Comparison of ENCODE assay signal across 11 cellular contexts in genomic region chr2:74551942-74552913, GRCh38. TPM values are rescaled to one million over a fixed set of nuclear protein-coding genes. Genes with fewer than 3 reads are reported as not detected.
DNase-seq lines count a peak whose midpoint lies in the region; ATAC-seq and TF ChIP-seq lines count a peak whose summit lies in the region.
"Had no signal": no experiment of that assay in that cellular context is flagged by ENCODE, and none has a peak within 500 bp of the region (broad histone marks: within the 10 kb centered on the region; RNA-seq: fewer than 3 reads in every experiment).

No MANE protein-coding gene starts in this region.

- H3K18ac ChIP-seq in IMR-90 (ENCODE audit: low read depth, low read length), result peak overlapping the region; percentile 77; the same call in 1 of the 2 replicates

- peak overlapping the region in 1 of 2 experiments; percentile 94; a peak in 2 of 4 replicates for H4K8ac ChIP-seq in IMR-90 (ENCODE audit: low read depth in 2 of 2, low read length in 2 of 2)

- peak overlapping the region; percentile 98 for H2AFZ ChIP-seq in IMR-90 (replicated peaks; ENCODE audit: low read length, poor library complexity)

- peak overlapping the region; percentile 32; the same call in 1 of the 2 replicates for H2BK20ac ChIP-seq in IMR-90 (ENCODE audit: low read depth, low read length)

- H3K9me1 ChIP-seq in IMR-90 (ENCODE audit: insufficient read depth, low read length), result peaks cover 16% of the 10 kb centered on the region; the same call in 1 of the 2 replicates

- no TSS peak for BruUV-seq in IMR-90 (replicated peaks; lab: Mats Ljungman, UMichigan)

- H4K5ac ChIP-seq in IMR-90 (ENCODE audit: low read depth, low read length), result peak overlapping the region; percentile 97; the same call in 1 of the 2 replicates

- peak overlapping the region; percentile 90 for H2AK5ac ChIP-seq in IMR-90 (ENCODE audit: low read depth, low read length)

- H2BK5ac ChIP-seq in IMR-90 (ENCODE audit: low read depth, low read length, poor library complexity, severe bottlenecking), result peak overlapping the region; percentile 87

- H3K4me3 ChIP-seq in heart right ventricle (peak overlapping the region in 7 of 10 donors; percentile 67 to 83 (median 79)), IMR-90 (ENCODE audit: insufficient read depth, low read depth, low read length) (peak overlapping the region; percentile 78; the same call in 1 of the 2 replicates), foreskin fibroblast (ENCODE audit: low read depth in 1 of 2, low read length in 2 of 2) (peak overlapping the region; percentile 76 to 78), transverse colon (no peak overlapping the region), spleen (no peak overlapping the region)

- TF ChIP-seq CTCF in heart right ventricle (IDR thresholded peaks at IDR 0.05), result no peak
- TF ChIP-seq CTCF in IMR-90 (conservative IDR thresholded peaks at IDR 0.05; ENCODE audit: low read depth, low read length), result no peak
- TF ChIP-seq CTCF in foreskin fibroblast (IDR thresholded peaks at IDR 0.05; ENCODE audit: low read depth, low read length), result no peak
- TF ChIP-seq CTCF in transverse colon (IDR thresholded peaks at IDR 0.05), result no peak
- no peak for TF ChIP-seq CTCF in spleen (IDR thresholded peaks at IDR 0.05 in 8 of 11, conservative IDR thresholded peaks at IDR 0.05 in 3 of 11)

- H3K4me1 ChIP-seq in heart right ventricle, result peaks cover 12 to 54% (median 30%) of the 10 kb centered on the region in 9 donors
- H3K4me1 ChIP-seq in IMR-90 (ENCODE audit: control insufficient read depth, insufficient read depth, low read length), result peaks cover 24% of the 10 kb centered on the region
- H3K4me1 ChIP-seq in transverse colon, result peaks cover 12 to 36% (median 22%) of the 10 kb centered on the region in 4 donors
- H3K4me1 ChIP-seq in spleen, result peaks cover 14 to 76% (median 54%) of the 10 kb centered on the region in 6 donors

- POLR2A ChIA-PET in IMR-90 (lab: Charles Lee; ENCODE audit: unreplicated experiment), result interaction anchor here (1.5 kb wide), 1 partner anchor 15 kb away, joined by 3 read pairs; no protein-coding TSS in a partner anchor

- peaks cover 20 to 75% of the 10 kb centered on the region in 2 experiments for H3K79me1 ChIP-seq in IMR-90 (ENCODE audit: low read depth in 1 of 2, low read length in 2 of 2)

- no peak for DNase-seq in heart right ventricle
- no peak for DNase-seq in Right ventricle myocardium inferior (ENCODE audit: missing footprints)
- DNase-seq in IMR-90, result no peak
- peak in 1 of 2 donors; percentile 63 for DNase-seq in foreskin fibroblast
- DNase-seq in transverse colon, result no peak
- DNase-seq in AG08395 (ENCODE audit: low spot score), result no peak
- DNase-seq in spleen, result no peak
- no peak for DNase-seq in NCI-H146 treated with DMSO at 0.1 percent for 48 hours (lab: John Stamatoyannopoulos, UW; ENCODE audit: unreplicated experiment)
- DNase-seq: DND-41; effector memory CD4-positive, alpha-beta T cell had no signal

- H3K27ac ChIP-seq in heart right ventricle, result peak overlapping the region in 6 of 10 donors; percentile 81 to 91 (median 90)
- H3K27ac ChIP-seq in IMR-90 (ENCODE audit: insufficient read depth, low read length), result peak overlapping the region; percentile 91
- H3K27ac ChIP-seq in transverse colon, result peak overlapping the region; percentile 83 to 91 (median 86)
- H3K27ac ChIP-seq in spleen, result peak overlapping the region in 2 of 8 donors; percentile 93 to 96
- H3K27ac ChIP-seq: KMS-11 had no signal

- no peak for ATAC-seq in heart right ventricle
- no peak for ATAC-seq in Right ventricle myocardium inferior
- no peak for ATAC-seq in IMR-90 (ENCODE audit: low read depth)

- H3K56ac ChIP-seq in IMR-90 (ENCODE audit: extremely low read depth, insufficient read depth, low read length), result peak overlapping the region; percentile 36

- intact Hi-C loops in heart right ventricle (cut with DNase I) (loop anchor here in 1 of 10 donors (2.0 kb wide), 1 partner anchor 21 kb away; no protein-coding TSS in a partner anchor), Right ventricle myocardium inferior (cut with DNase I) (no loop called here), IMR-90 (cut with micrococcal nuclease) (no loop called here), transverse colon (cut with DNase I; ENCODE audit: low total_unique reads) (no loop called here), spleen (cut with DNase I; ENCODE audit: low total_unique reads) (no loop called here)

- H4K20me1 ChIP-seq in IMR-90 (ENCODE audit: insufficient read depth, low read length), result no peaks in the 10 kb centered on the region; the same call in 1 of the 2 replicates

- H3K23ac ChIP-seq in IMR-90 (ENCODE audit: low read depth, low read length), result peak overlapping the region; percentile 94

- H3K4ac ChIP-seq in IMR-90 (ENCODE audit: low read depth, low read length), result peak overlapping the region; percentile 98

- H2BK15ac ChIP-seq in IMR-90 (ENCODE audit: low read depth, low read length), result peak overlapping the region; percentile 3; the same call in 1 of the 3 replicates

- CTCF ChIA-PET in IMR-90 (lab: Yijun Ruan, JAX), result no interaction called here

- peaks cover 0 to 11% (median 0%) of the 10 kb centered on the region in 9 donors for H3K36me3 ChIP-seq in heart right ventricle
- peaks cover 25% of the 10 kb centered on the region for H3K36me3 ChIP-seq in IMR-90 (ENCODE audit: control insufficient read depth, insufficient read depth, low read length)
- H3K36me3 ChIP-seq in transverse colon, result no peaks in the 10 kb centered on the region
- H3K36me3 ChIP-seq in spleen, result peaks cover 0 to 16% (median 9%) of the 10 kb centered on the region in 6 donors

- WGBS in heart right ventricle, 2 donors, result 68 to 71% methylated on average over 21 of the region's 21 CpGs
- 79% methylated on average over 13 of the region's 21 CpGs; no CpG with 5 or more reads in 1 of the 2 experiments for WGBS in IMR-90 (ENCODE audit: extremely low coverage in 2 of 2, insufficient read length in 1 of 2), 2 experiments
- 64 to 67% methylated on average over 4 to 21 of the region's 21 CpGs for WGBS in transverse colon (ENCODE audit: low coverage in 1 of 2), 2 donors
- 63 to 78% (median 73%) methylated on average over 16 to 21 of the region's 21 CpGs for WGBS in spleen, 5 donors

- dilution Hi-C loops in IMR-90 (cut with HindIII; ENCODE audit: low sequenced_read_pairs, unreplicated experiment), result no loop called here

- TF ChIP-seq EP300 in transverse colon (IDR thresholded peaks at IDR 0.05; ENCODE audit: low read depth), result no peak

- peak overlapping the region; percentile 98 for H3K14ac ChIP-seq in IMR-90 (replicated peaks; ENCODE audit: low read depth, low read length)

- peak overlapping the region; percentile 84 for H2BK120ac ChIP-seq in IMR-90 (ENCODE audit: low read depth, low read length)

- H3K9me3 ChIP-seq in heart right ventricle (no peaks in the 10 kb centered on the region), IMR-90 (ENCODE audit: control insufficient read depth, insufficient read depth, low read length) (no peaks in the 10 kb centered on the region), transverse colon (no peaks in the 10 kb centered on the region), spleen (no peaks in the 10 kb centered on the region)

- peak overlapping the region; percentile 87 for H3K4me2 ChIP-seq in IMR-90 (ENCODE audit: low read depth, low read length)
- H3K4me2 ChIP-seq: KMS-11 had no signal

- peak overlapping the region; percentile 97 for H2AK9ac ChIP-seq in IMR-90 (replicated peaks; ENCODE audit: low read depth, low read length, poor library complexity)

- H3K27me3 ChIP-seq in heart right ventricle, result peaks cover 0 to 19% (median 0%) of the 10 kb centered on the region in 7 donors
- no peaks in the 10 kb centered on the region for H3K27me3 ChIP-seq in IMR-90 (ENCODE audit: control insufficient read depth, insufficient read depth, low read length)
- no peaks in the 10 kb centered on the region for H3K27me3 ChIP-seq in transverse colon
- peaks cover 0 to 29% (median 12%) of the 10 kb centered on the region in 7 donors for H3K27me3 ChIP-seq in spleen (replicated peaks in 1 of 7)

- TF ChIP-seq RAD21 in IMR-90 (IDR thresholded peaks at IDR 0.05; ENCODE audit: low read length), result no peak

- H3K9ac ChIP-seq in IMR-90 (ENCODE audit: low read depth, low read length), result peak overlapping the region; percentile 90
- H3K9ac ChIP-seq: KMS-11 had no signal

- peak overlapping the region; percentile 98 for H4K91ac ChIP-seq in IMR-90 (ENCODE audit: insufficient read depth, low read depth, low read length)

- in situ Hi-C loops in IMR-90 (cut with MboI; ENCODE audit: low sequenced_read_pairs) (no loop called here), transverse colon (cut with MboI; ENCODE audit: low pct_ligation_motif_present in 1 of 4, low pct_unique_long_range_greater_than_20kb in 1 of 4, low sequenced_read_pairs in 3 of 4) (no loop called here)

- TF ChIP-seq POLR2A in IMR-90 (IDR thresholded peaks at IDR 0.05; ENCODE audit: low read depth, low read length) (no peak), transverse colon (IDR thresholded peaks at IDR 0.05) (no peak), spleen (IDR thresholded peaks at IDR 0.05) (no peak)

RNA-seq across cellular contexts. Expression of gene LOXL3, which starts 1.5 kb away (rescaled TPM):
- total RNA-seq in heart right ventricle (1 to 10 TPM; 1.2 to 9.2 (median 2.4) TPM), Right ventricle myocardium inferior (4.8 TPM), IMR-90 (2012; rRNA removed) (14.2 and 17.9 TPM in 2 replicates), transverse colon (1 to 10 TPM; 1.6 to 4.1 (median 3.0) TPM), spleen (10 to 100 TPM; 11.6 to 27.4 (median 18.0) TPM)
- polyA plus RNA-seq in heart right ventricle (1 to 10 TPM; 2.9 to 3.4 TPM), IMR-90 (2012; rRNA removed) (21.8 and 23.4 TPM in 2 replicates), spleen (1 to 10 TPM; 1.8 to 4.6 (median 3.6) TPM)
- 11.7 and 22.0 TPM in 2 replicates for polyA plus RNA-seq in IMR-90 (2012; cell fraction: cytosol; rRNA removed)
- polyA plus RNA-seq in IMR-90 (2012; cell fraction: nucleus; rRNA removed; ENCODE audit: low replicate concordance), result 63.1 and 92.0 TPM in 2 replicates

RNA-seq across cellular contexts. Expression of gene DOK1, which starts 2.3 kb away (rescaled TPM):
- total RNA-seq in heart right ventricle (1 to 10 TPM; 1.9 to 7.7 (median 3.5) TPM), Right ventricle myocardium inferior (4.9 TPM), IMR-90 (2012; rRNA removed) (12.2 and 15.4 TPM in 2 replicates), transverse colon (10 to 100 TPM; 14.7 to 21.3 (median 20.1) TPM), spleen (10 to 100 TPM; 36.2 to 59.1 (median 39.7) TPM)
- polyA plus RNA-seq in heart right ventricle (1 to 10 TPM; 3.1 to 5.9 TPM), IMR-90 (2012; rRNA removed) (17.5 and 17.6 TPM in 2 replicates), spleen (10 to 100 TPM; 19.9 to 41.7 (median 21.0) TPM)
- 22.6 and 23.7 TPM in 2 replicates for polyA plus RNA-seq in IMR-90 (2012; cell fraction: cytosol; rRNA removed)
- 13.0 and 33.0 TPM in 2 replicates for polyA plus RNA-seq in IMR-90 (2012; cell fraction: nucleus; rRNA removed; ENCODE audit: low replicate concordance)

RNA-seq across cellular contexts. Expression of gene HTRA2, which starts 22.5 kb away (rescaled TPM):
- 10 to 100 TPM; 21.2 to 29.6 (median 24.9) TPM for total RNA-seq in heart right ventricle
- polyA plus RNA-seq in heart right ventricle, result 10 to 100 TPM; 26.5 to 41.0 TPM
- 29.2 TPM for total RNA-seq in Right ventricle myocardium inferior
- total RNA-seq in IMR-90 (2012; rRNA removed), result 28.1 and 34.2 TPM in 2 replicates
- 23.6 and 25.9 TPM in 2 replicates for polyA plus RNA-seq in IMR-90 (2012; rRNA removed)
- 20.8 and 34.6 TPM in 2 replicates for polyA plus RNA-seq in IMR-90 (2012; cell fraction: cytosol; rRNA removed)
- 34.6 and 46.8 TPM in 2 replicates for polyA plus RNA-seq in IMR-90 (2012; cell fraction: nucleus; rRNA removed; ENCODE audit: low replicate concordance)
- total RNA-seq in transverse colon, result 10 to 100 TPM in 3 of 4 donors, 1 to 10 TPM in 1; 8.6 to 29.6 (median 21.0) TPM
- 10 to 100 TPM; 34.2 to 58.7 (median 38.7) TPM for total RNA-seq in spleen
- polyA plus RNA-seq in spleen, result 10 to 100 TPM; 46.0 to 48.7 (median 48.0) TPM

RNA-seq across cellular contexts. Expression of gene AUP1, which starts 22.7 kb away (rescaled TPM):
- 10 to 100 TPM; 31.4 to 74.2 (median 38.2) TPM for total RNA-seq in heart right ventricle
- polyA plus RNA-seq in heart right ventricle, result 100 to 1,000 TPM; 163 TPM
- 53.7 TPM for total RNA-seq in Right ventricle myocardium inferior
- total RNA-seq in IMR-90 (2012; rRNA removed), result 45.8 and 47.5 TPM in 2 replicates
- 100.0 and 104 TPM in 2 replicates for polyA plus RNA-seq in IMR-90 (2012; rRNA removed)
- polyA plus RNA-seq in IMR-90 (2012; cell fraction: cytosol; rRNA removed), result 117 and 126 TPM in 2 replicates
- polyA plus RNA-seq in IMR-90 (2012; cell fraction: nucleus; rRNA removed; ENCODE audit: low replicate concordance), result 518 and 729 TPM in 2 replicates
- 100 to 1,000 TPM; 164 to 264 (median 189) TPM for total RNA-seq in transverse colon
- total RNA-seq in spleen, result 100 to 1,000 TPM; 107 to 182 (median 125) TPM
- 100 to 1,000 TPM; 140 to 226 (median 223) TPM for polyA plus RNA-seq in spleen

RNA-seq across cellular contexts. Expression of gene DQX1, which starts 26.2 kb away (rescaled TPM):
- total RNA-seq in heart right ventricle (under 1 TPM in 1 of 10 donors, not detected in 9; 0.65 TPM), Right ventricle myocardium inferior (not detected), IMR-90 (2012; rRNA removed) (not detected in 2 replicates), transverse colon (100 to 1,000 TPM in 1 of 4 donors, 10 to 100 TPM in 3; 32.4 to 194 (median 53.1) TPM), spleen (under 1 TPM in 5 of 7 donors, not detected in 2; 0.24 to 0.52 (median 0.43) TPM)
- polyA plus RNA-seq in heart right ventricle (under 1 TPM in 1 of 2 donors, not detected in 1; 0.03 TPM), IMR-90 (2012; rRNA removed) (0.07 and 0.14 TPM in 2 replicates), spleen (under 1 TPM; 0.09 to 0.22 (median 0.11) TPM)
- polyA plus RNA-seq in IMR-90 (2012; cell fraction: cytosol; rRNA removed), result 0.08 and 0.09 TPM in 2 replicates
- 0.72 TPM in 2 replicates for polyA plus RNA-seq in IMR-90 (2012; cell fraction: nucleus; rRNA removed; ENCODE audit: low replicate concordance)

Comparison
In these comparisons a context has a peak if more than half of its experiments do, and no peak if none do; other contexts are left out.
1. H3K4me3 ChIP-seq: peak in heart right ventricle (7 of 10), IMR-90 (single experiment) and foreskin fibroblast (2 of 2); none in transverse colon (0 of 4) and spleen (0 of 8).